8 cellular contexts compared by ENCODE assay signal in the genomic region with DNA sequence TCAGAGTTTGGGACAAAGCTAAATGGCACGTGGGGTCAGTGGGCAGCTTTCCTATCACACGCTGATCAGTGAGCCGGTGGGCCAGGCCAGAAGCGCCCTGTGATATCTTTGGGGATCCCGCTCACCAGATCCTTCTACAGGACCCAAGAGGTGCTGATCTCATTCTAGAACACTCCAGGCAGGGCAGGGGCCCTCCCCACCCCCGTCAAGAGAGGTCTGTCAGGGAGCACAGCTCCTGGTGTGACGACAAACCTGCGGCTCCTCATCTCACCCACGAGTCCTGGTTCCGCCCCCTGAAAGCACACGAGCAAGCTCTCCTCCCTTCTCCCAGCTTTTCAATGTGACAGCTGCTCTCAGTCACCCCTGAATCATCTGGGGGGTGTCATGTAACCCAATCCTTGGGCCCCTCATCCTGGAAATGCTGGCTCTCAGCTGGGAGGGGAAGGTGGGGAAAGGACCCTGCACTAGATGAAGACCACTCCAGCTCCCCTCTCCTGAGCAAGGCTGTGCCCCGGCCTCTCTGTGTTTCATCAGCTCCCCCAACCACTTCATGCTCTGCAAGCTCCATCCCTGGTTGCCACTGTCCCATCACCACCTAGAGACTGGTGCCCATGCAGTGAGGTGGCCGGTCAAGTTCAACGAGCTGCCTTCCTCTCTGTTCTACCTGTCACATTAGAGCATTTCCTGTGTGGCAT. TPM values are rescaled to one million over a fixed set of nuclear protein-coding genes. Genes with fewer than 3 reads are reported as not detected.
A peak's percentile ranks its signal among the peaks of the same experiment; 100 is the strongest.
DNase-seq lines count a peak whose midpoint lies in the region; ATAC-seq and TF ChIP-seq lines count a peak whose summit lies in the region.

No MANE protein-coding gene starts in this region.

- H3K9me3 Mint-ChIP-seq in endodermal cell = no peaks in the 10 kb centered on the region

- H3K27ac Mint-ChIP-seq in T-helper 17 cell (peak overlapping the region; percentile 94), endodermal cell (peak overlapping the region; percentile 89)

- peak overlapping the region; percentile 92 for H3K4me3 ChIP-seq in GM12865 (ENCODE audit: low read depth, low read length)
- H3K4me3 ChIP-seq in endodermal cell (ENCODE audit: low read length) = no peak overlapping the region
- peak overlapping the region; percentile 5 for H3K4me3 ChIP-seq in skeletal muscle satellite cell (ENCODE audit: low read length)

- peaks cover 11% of the 10 kb centered on the region for H3K4me1 Mint-ChIP-seq in T-helper 17 cell
- peaks cover 32% of the 10 kb centered on the region for H3K4me1 Mint-ChIP-seq in endodermal cell

- ATAC-seq in T-helper 17 cell (no peak), GM18498 (IDR thresholded peaks at IDR 0.05; ENCODE audit: unreplicated experiment) (no peak)

- H3K36me3 Mint-ChIP-seq in T-helper 17 cell (ENCODE audit: low read depth) = peaks cover 2% of the 10 kb centered on the region
- peaks cover 41% of the 10 kb centered on the region for H3K36me3 Mint-ChIP-seq in endodermal cell (ENCODE audit: low read depth)

- H3K4me3 Mint-ChIP-seq in T-helper 17 cell = peak overlapping the region; percentile 99
- H3K4me3 Mint-ChIP-seq in endodermal cell = peak overlapping the region; percentile 96

- 85 to 90% methylated on average over 4 to 14 of the region's 14 CpGs for WGBS in endodermal cell (ENCODE audit: insufficient coverage in 1 of 2, insufficient read length in 1 of 2), 2 experiments

- TF ChIP-seq CTCF in GM12865 (IDR thresholded peaks at IDR 0.05; ENCODE audit: insufficient read depth, low read depth, low read length, missing control alignments) (no peak), endodermal cell (conservative IDR thresholded peaks at IDR 0.05) (no peak)

- H3K4me1 ChIP-seq in endodermal cell (ENCODE audit: control insufficient read depth, insufficient read depth, low read length) (peaks cover 9% of the 10 kb centered on the region), skeletal muscle satellite cell (ENCODE audit: control insufficient read depth, insufficient read depth, low read length) (peaks cover 33% of the 10 kb centered on the region)

- H3K27me3 ChIP-seq in endodermal cell (ENCODE audit: control insufficient read depth, insufficient read depth, low read length, poor library complexity, severe bottlenecking) = no peaks in the 10 kb centered on the region
- H3K27me3 ChIP-seq in skeletal muscle satellite cell (ENCODE audit: control insufficient read depth, insufficient read depth, low read length) = no peaks in the 10 kb centered on the region

- H3K27me3 Mint-ChIP-seq in T-helper 17 cell (no peaks in the 10 kb centered on the region), endodermal cell (ENCODE audit: insufficient read depth) (no peaks in the 10 kb centered on the region)

- H3K4me2 ChIP-seq in skeletal muscle satellite cell (ENCODE audit: low read length) = peak overlapping the region; percentile 88

- no peak overlapping the region for H3K9ac ChIP-seq in endodermal cell (ENCODE audit: extremely low read depth, low read length, poor library complexity, severe bottlenecking)
- peak overlapping the region; percentile 4 for H3K9ac ChIP-seq in skeletal muscle satellite cell (ENCODE audit: low read depth, low read length)

- DNase-seq in GM12865 (ENCODE audit: low read depth) (no peak), T-helper 17 cell (no peak), endodermal cell (no peak), SHP77 (lab: John Stamatoyannopoulos, UW) (no peak), NCI-H1436 (lab: John Stamatoyannopoulos, UW) (no peak), NCI-H226 (no peak)

- H3K27ac ChIP-seq in endodermal cell (ENCODE audit: low read depth, low read length) = no peak overlapping the region

- no peaks in the 10 kb centered on the region for H3K9me3 ChIP-seq in T-helper 17 cell (ENCODE audit: control insufficient read depth, low read length, poor library complexity, severe bottlenecking)
- no peaks in the 10 kb centered on the region for H3K9me3 ChIP-seq in endodermal cell (ENCODE audit: control insufficient read depth, low read length)
- no peaks in the 10 kb centered on the region for H3K9me3 ChIP-seq in skeletal muscle satellite cell (replicated peaks; ENCODE audit: low read length)

- H3K36me3 ChIP-seq in endodermal cell (ENCODE audit: control insufficient read depth, insufficient read depth, low read length) (peaks cover 27% of the 10 kb centered on the region), skeletal muscle satellite cell (ENCODE audit: insufficient read depth, low read length) (peaks cover 21% of the 10 kb centered on the region)

RNA-seq across cellular contexts. Expression of gene HCFC1, which starts 4.6 kb away (rescaled TPM):
- total RNA-seq in T-helper 17 cell (10 to 100 TPM; 65.7 to 65.8 TPM), endodermal cell (100 to 1,000 TPM in 1 of 2 donors, 10 to 100 TPM in 1; 93.4 to 112 TPM)
- 60.4 TPM for polyA plus RNA-seq in endodermal cell (2013, experiment 1 of 2)
- 63.4 TPM for polyA plus RNA-seq in endodermal cell (2013, experiment 2 of 2)
- 22.6 and 24.5 TPM in 2 replicates for total RNA-seq in skeletal muscle satellite cell (2012; rRNA removed)

RNA-seq across cellular contexts. Expression of gene TMEM187, which starts 5.6 kb away (rescaled TPM):
- total RNA-seq in T-helper 17 cell (1 to 10 TPM; 2.4 to 3.0 TPM), endodermal cell (1 to 10 TPM; 4.8 to 8.1 TPM)
- 4.8 TPM for polyA plus RNA-seq in endodermal cell (2013, experiment 1 of 2)
- polyA plus RNA-seq in endodermal cell (2013, experiment 2 of 2) = 5.3 TPM
- total RNA-seq in skeletal muscle satellite cell (2012; rRNA removed) = 6.8 and 7.6 TPM in 2 replicates

RNA-seq across cellular contexts. Expression of gene RENBP, which starts 22.5 kb away (rescaled TPM):
- total RNA-seq in T-helper 17 cell (10 to 100 TPM in 1 of 2 donors, 1 to 10 TPM in 1; 8.8 to 11.5 TPM), endodermal cell (10 to 100 TPM; 12.0 to 17.5 TPM)
- polyA plus RNA-seq in endodermal cell (2013, experiment 1 of 2) = 9.5 TPM
- 7.5 TPM for polyA plus RNA-seq in endodermal cell (2013, experiment 2 of 2)
- total RNA-seq in skeletal muscle satellite cell (2012; rRNA removed) = 2.4 and 11.2 TPM in 2 replicates

RNA-seq across cellular contexts. Expression of gene NAA10, which starts 32.2 kb away (rescaled TPM):
- total RNA-seq in T-helper 17 cell (10 to 100 TPM; 42.8 to 48.5 TPM), endodermal cell (10 to 100 TPM; 91.6 to 99.3 TPM)
- polyA plus RNA-seq in endodermal cell (2013, experiment 1 of 2) = 99.4 TPM
- polyA plus RNA-seq in endodermal cell (2013, experiment 2 of 2) = 86.3 TPM
- total RNA-seq in skeletal muscle satellite cell (2012; rRNA removed) = 102 and 164 TPM in 2 replicates

RNA-seq across cellular contexts. Expression of gene ARHGAP4, which starts 40.9 kb away (rescaled TPM):
- total RNA-seq in T-helper 17 cell (100 to 1,000 TPM; 374 to 404 TPM), endodermal cell (10 to 100 TPM; 56.0 to 65.0 TPM)
- polyA plus RNA-seq in endodermal cell (2013, experiment 1 of 2) = 10.5 TPM
- 10.0 TPM for polyA plus RNA-seq in endodermal cell (2013, experiment 2 of 2)
- total RNA-seq in skeletal muscle satellite cell (2012; rRNA removed) = 0.76 and 1.3 TPM in 2 replicates
